In the genomic region with DNA sequence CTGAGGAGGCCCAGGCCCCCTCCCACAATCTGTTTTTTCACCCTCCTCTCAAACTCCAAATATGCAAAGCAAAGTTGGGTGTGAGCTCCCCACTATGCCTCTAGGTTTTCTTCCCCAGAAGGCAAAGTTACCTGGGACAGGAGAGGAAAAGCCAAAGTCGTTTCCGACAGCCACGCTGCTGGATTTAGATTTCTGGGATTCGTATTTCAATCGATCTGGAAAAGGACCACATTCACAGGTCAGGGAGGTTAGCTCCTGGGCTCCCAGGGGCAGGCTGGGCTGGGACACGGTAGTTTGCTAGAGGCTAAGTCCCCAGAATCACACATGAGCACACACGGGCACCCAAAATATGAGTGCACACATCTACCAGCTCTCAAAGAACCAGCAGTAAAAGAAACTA, we compare ENCODE assay signal across 21 cellular contexts. TPM values are rescaled to one million over a fixed set of nuclear protein-coding genes. Genes with fewer than 3 reads are reported as not detected.
DNase-seq lines count a peak whose midpoint lies in the region; ATAC-seq, FAIRE-seq and TF ChIP-seq lines count a peak whose summit lies in the region.
"Had no signal": no experiment of that assay in that cellular context is flagged by ENCODE, and none has a peak within 500 bp of the region (broad histone marks: within the 10 kb centered on the region; RNA-seq: fewer than 3 reads in every experiment).

No MANE protein-coding gene starts in this region.

- no TSS peak for BruUV-seq in HepG2 (replicated peaks; lab: Mats Ljungman, UMichigan)

- no peaks in the 10 kb centered on the region for H3K79me2 ChIP-seq in HepG2 (ENCODE audit: insufficient read depth, low read length)

- no peak overlapping the region for H2BK12ac ChIP-seq in mesenchymal stem cell (ENCODE audit: low read length in 2 of 2)

- POLR2A ChIA-PET in HepG2 (lab: Yijun Ruan, JAX): interaction anchor here (2.3 to 4.7 kb wide), 3 partner anchors 8 to 21 kb away, joined by 7 to 32 read pairs (median 20); partner anchors contain the start of gene MRPS23
- POLR2A ChIA-PET in CD8-positive, alpha-beta memory T cell (lab: Charles Lee): no interaction called here

- peaks cover 4 to 16% (median 6%) of the 10 kb centered on the region in 3 donors for H3K4me1 Mint-ChIP-seq in CD8-positive, alpha-beta memory T cell

- no peak for TF ChIP-seq CTCF in HepG2 (CRISPR knock-in tag; IDR thresholded peaks at IDR 0.05)
- no peak for TF ChIP-seq CTCF in right lobe of liver (IDR thresholded peaks at IDR 0.05)
- no peak for TF ChIP-seq CTCF in adrenal gland (IDR thresholded peaks at IDR 0.05)

- H3K9me3 Mint-ChIP-seq in CD8-positive, alpha-beta memory T cell: no peaks in the 10 kb centered on the region
- H3K9me3 Mint-ChIP-seq: CD8-positive, alpha-beta T cell had no signal

- H3K9ac ChIP-seq in HepG2 (ENCODE audit: insufficient read depth, low read depth, low read length): no peak overlapping the region
- no peak overlapping the region for H3K9ac ChIP-seq in mesenchymal stem cell (ENCODE audit: low read length)
- no peak overlapping the region for H3K9ac ChIP-seq in stomach smooth muscle (ENCODE audit: low read length in 2 of 2)

- intact Hi-C loops in HepG2 (cut with micrococcal nuclease; ENCODE audit: unreplicated experiment): no loop called here
- intact Hi-C loops in right lobe of liver (cut with DNase I): no loop called here
- intact Hi-C loops in adrenal gland (cut with DNase I): no loop called here

- peak overlapping the region in 1 of 2 experiments; percentile 22 for H3K18ac ChIP-seq in mesenchymal stem cell (ENCODE audit: low read depth in 1 of 2, low read length in 2 of 2)

- H4K20me1 ChIP-seq in HepG2 (ENCODE audit: insufficient read depth, low read length): no peaks in the 10 kb centered on the region

- H3K4ac ChIP-seq in mesenchymal stem cell (ENCODE audit: low read depth in 1 of 2, low read length in 2 of 2): peak overlapping the region in 1 of 2 experiments; percentile 15

- no peak for TF ChIP-seq RAD21 in HepG2 (CRISPR knock-in tag; IDR thresholded peaks at IDR 0.05)

- H3K4me2 ChIP-seq in HepG2 (ENCODE audit: low read depth, low read length): no peak overlapping the region
- H3K4me2 ChIP-seq in mesenchymal stem cell (ENCODE audit: low read length, poor library complexity, severe bottlenecking): no peak overlapping the region

- FAIRE-seq in HepG2 (lab: Jason Lieb, UNC): no peak
- FAIRE-seq: D721Med, GM12892 had no signal

- no peak overlapping the region for H3K14ac ChIP-seq in mesenchymal stem cell (ENCODE audit: low read length in 2 of 2)

- in situ Hi-C loops in HepG2 (cut with HindIII; ENCODE audit: extremely low pct_ligation_motif_present, low pct_unique_long_range_greater_than_20kb): no loop called here

- H3K79me1 ChIP-seq in mesenchymal stem cell (replicated peaks; ENCODE audit: low read length, poor library complexity, severe bottlenecking): peaks cover 20% of the 10 kb centered on the region

- H4K8ac ChIP-seq in mesenchymal stem cell (ENCODE audit: low read length): no peak overlapping the region

- no peak for DNase-seq in HepG2 (ENCODE audit: low spot score)
- no peak for DNase-seq in right lobe of liver
- DNase-seq in adrenal gland: no peak
- DNase-seq in mesenchymal stem cell: no peak
- DNase-seq in CD8-positive, alpha-beta memory T cell: no peak
- no peak for DNase-seq in NCI-H524 (lab: John Stamatoyannopoulos, UW)
- DNase-seq in COLO668 (lab: John Stamatoyannopoulos, UW; ENCODE audit: unreplicated experiment): no peak
- DNase-seq: CD8-positive, alpha-beta T cell; HCEC 1CT; KBM-7; NCI-H1105; NCI-H2081; NCI-H446 treated with DMSO at 0.1 percent for 48 hours; NCI-H748 treated with DMSO at 0.1 percent for 48 hours; NK-92 treated with Interleukin-12 subunit alpha and Interleukin-12 subunit beta, amount 100 ng/mL, for 24 hours; SHP77 treated with DMSO at 0.1 percent for 48 hours had no signal

- no peak overlapping the region for H2BK5ac ChIP-seq in mesenchymal stem cell (ENCODE audit: low read depth, low read length, poor library complexity, severe bottlenecking)

- H3K9me3 ChIP-seq in HepG2 (ENCODE audit: low read length) (no peaks in the 10 kb centered on the region), right lobe of liver (no peaks in the 10 kb centered on the region), adrenal gland (replicated peaks in 1 of 3) (no peaks in the 10 kb centered on the region), mesenchymal stem cell (ENCODE audit: control insufficient read depth, low read length) (no peaks in the 10 kb centered on the region), stomach smooth muscle (ENCODE audit: control insufficient read depth in 2 of 2, low read length in 2 of 2) (no peaks in the 10 kb centered on the region)
- H3K9me3 ChIP-seq in CD8-positive, alpha-beta memory T cell (ENCODE audit: low read length): no peaks in the 10 kb centered on the region

- H2AK5ac ChIP-seq in mesenchymal stem cell (ENCODE audit: low read length, severe bottlenecking): peak overlapping the region; percentile 69

- TF ChIP-seq POLR2A in HepG2 (IDR thresholded peaks at IDR 0.05; ENCODE audit: insufficient read depth in 1 of 2, low read depth in 2 of 2, low read length in 2 of 2): no peak
- no peak for TF ChIP-seq POLR2A in right lobe of liver (IDR thresholded peaks at IDR 0.05)
- TF ChIP-seq POLR2A in adrenal gland (IDR thresholded peaks at IDR 0.05): no peak

- H2BK120ac ChIP-seq in mesenchymal stem cell (ENCODE audit: low read depth, low read length): no peak overlapping the region

- no peak overlapping the region for H3K23ac ChIP-seq in mesenchymal stem cell (ENCODE audit: low read length in 2 of 2)

- H3K36me3 Mint-ChIP-seq in CD8-positive, alpha-beta memory T cell: no peaks in the 10 kb centered on the region
- H3K36me3 Mint-ChIP-seq: CD8-positive, alpha-beta T cell had no signal

- H3K27me3 ChIP-seq in HepG2 (ENCODE audit: control insufficient read depth in 1 of 2, insufficient read depth in 2 of 2, low read length in 2 of 2): no peaks in the 10 kb centered on the region
- no peaks in the 10 kb centered on the region for H3K27me3 ChIP-seq in right lobe of liver
- no peaks in the 10 kb centered on the region for H3K27me3 ChIP-seq in adrenal gland
- no peaks in the 10 kb centered on the region for H3K27me3 ChIP-seq in mesenchymal stem cell (ENCODE audit: control insufficient read depth in 1 of 2, insufficient read depth in 1 of 2, low read length in 2 of 2)
- no peaks in the 10 kb centered on the region for H3K27me3 ChIP-seq in stomach smooth muscle (ENCODE audit: control insufficient read depth in 1 of 2, insufficient read depth in 2 of 2, low read length in 2 of 2)
- H3K27me3 ChIP-seq in CD8-positive, alpha-beta memory T cell (ENCODE audit: insufficient read depth, low read length, poor library complexity, severe bottlenecking): peaks cover 9% of the 10 kb centered on the region

- peaks cover 22 to 41% of the 10 kb centered on the region in 2 donors for H3K27me3 Mint-ChIP-seq in CD8-positive, alpha-beta memory T cell

- 99% methylated on average over 7 of the region's 7 CpGs for WGBS in HepG2 (ENCODE audit: low lambda C conversion rate)
- 83% methylated on average over 7 of the region's 7 CpGs for WGBS in right lobe of liver (ENCODE audit: insufficient coverage, low coverage, low lambda C conversion rate, missing lambda C conversion rate)
- WGBS in adrenal gland, 4 donors: 82 to 90% (median 84%) methylated on average over 6 to 7 of the region's 7 CpGs
- WGBS in mesenchymal stem cell: 94% methylated on average over 7 of the region's 7 CpGs

- H3K4me1 ChIP-seq in HepG2 (ENCODE audit: insufficient read depth, low read length) (peaks cover 61% of the 10 kb centered on the region), right lobe of liver (no peaks in the 10 kb centered on the region), adrenal gland (replicated peaks in 1 of 2) (peaks cover 59 to 88% of the 10 kb centered on the region in 2 donors), mesenchymal stem cell (ENCODE audit: control insufficient read depth, insufficient read depth, low read depth, low read length) (peaks cover 63% of the 10 kb centered on the region), stomach smooth muscle (ENCODE audit: control insufficient read depth, insufficient read depth, low read length) (peaks cover 83% of the 10 kb centered on the region)
- peaks cover 8% of the 10 kb centered on the region for H3K4me1 ChIP-seq in CD8-positive, alpha-beta memory T cell (ENCODE audit: insufficient read depth, low read length)

- no peak for TF ChIP-seq EP300 in HepG2 (IDR thresholded peaks at IDR 0.05; ENCODE audit: low read depth in 2 of 2, low read length in 2 of 2)
- no peak for TF ChIP-seq EP300 in HepG2 (CRISPR knock-in tag; IDR thresholded peaks at IDR 0.05; ENCODE audit: borderline replicate concordance)

- H2BK15ac ChIP-seq in mesenchymal stem cell (ENCODE audit: low read depth, poor library complexity, severe bottlenecking): no peak overlapping the region

- H3K4me3 Mint-ChIP-seq in CD8-positive, alpha-beta memory T cell: no peak overlapping the region
- H3K4me3 Mint-ChIP-seq: CD8-positive, alpha-beta T cell had no signal

- H3K27ac Mint-ChIP-seq in CD8-positive, alpha-beta memory T cell: no peak overlapping the region
- H3K27ac Mint-ChIP-seq: CD8-positive, alpha-beta T cell had no signal

- no peak overlapping the region for H3K4me3 ChIP-seq in HepG2 (replicated peaks in 1 of 3; ENCODE audit: insufficient read depth in 1 of 3, low read depth in 2 of 3, low read length in 3 of 3)
- H3K4me3 ChIP-seq in right lobe of liver: no peak overlapping the region
- H3K4me3 ChIP-seq in adrenal gland: no peak overlapping the region
- no peak overlapping the region for H3K4me3 ChIP-seq in mesenchymal stem cell (ENCODE audit: insufficient read depth in 1 of 2, low read depth in 1 of 2, low read length in 2 of 2)
- no peak overlapping the region for H3K4me3 ChIP-seq in stomach smooth muscle (ENCODE audit: low read length in 2 of 2)
- H3K4me3 ChIP-seq in CD8-positive, alpha-beta memory T cell (ENCODE audit: low read length): no peak overlapping the region

- H3K27ac ChIP-seq in HepG2 (ENCODE audit: extremely low read length, insufficient read depth, low read length): no peak overlapping the region
- no peak overlapping the region for H3K27ac ChIP-seq in right lobe of liver
- peak overlapping the region in 4 of 5 donors; percentile 58 to 89 (median 86) for H3K27ac ChIP-seq in adrenal gland
- H3K27ac ChIP-seq in mesenchymal stem cell (ENCODE audit: low read length, poor library complexity, severe bottlenecking): no peak overlapping the region
- H3K27ac ChIP-seq in stomach smooth muscle (ENCODE audit: low read length): peak overlapping the region; percentile 96
- no peak overlapping the region for H3K27ac ChIP-seq in CD8-positive, alpha-beta memory T cell (ENCODE audit: low read depth, low read length)
- H3K27ac ChIP-seq: 22Rv1 had no signal

- ATAC-seq in HepG2 (no peak), right lobe of liver (no peak)
- ATAC-seq: CD8-positive, alpha-beta T cell; SK-N-SH treated with all-trans-retinoic acid at 6 μM for 48 hours had no signal

- no peak overlapping the region for H4K91ac ChIP-seq in mesenchymal stem cell (ENCODE audit: low read length)

- peaks cover 0 to 7% of the 10 kb centered on the region in 2 experiments; a peak in 1 of 5 replicates for H3K36me3 ChIP-seq in HepG2 (replicated peaks in 1 of 2; ENCODE audit: control insufficient read depth in 1 of 2, insufficient read depth in 2 of 2, low read length in 2 of 2)
- H3K36me3 ChIP-seq in right lobe of liver: no peaks in the 10 kb centered on the region
- H3K36me3 ChIP-seq in adrenal gland (replicated peaks in 1 of 2): peaks cover 0 to 14% of the 10 kb centered on the region in 2 donors
- H3K36me3 ChIP-seq in mesenchymal stem cell (ENCODE audit: control insufficient read depth in 1 of 2, insufficient read depth in 2 of 2, low read depth in 1 of 2, low read length in 2 of 2): peaks cover 53 to 66% of the 10 kb centered on the region in 2 experiments
- H3K36me3 ChIP-seq in stomach smooth muscle (ENCODE audit: control insufficient read depth in 2 of 2, insufficient read depth in 2 of 2, low read length in 2 of 2): peaks cover 36 to 37% of the 10 kb centered on the region in 2 donors
- no peaks in the 10 kb centered on the region for H3K36me3 ChIP-seq in CD8-positive, alpha-beta memory T cell (ENCODE audit: insufficient read depth, low read length)

- CTCF ChIA-PET in HepG2 (lab: Yijun Ruan, JAX; ENCODE audit: low intra/inter-chr PET ratio, low total read pairs): no interaction called here
- CTCF ChIA-PET in CD8-positive, alpha-beta memory T cell (lab: Charles Lee): interaction anchor here (1.5 to 2.5 kb wide), 3 partner anchors 8 to 29 kb away, joined by 3 to 9 read pairs (median 3); no protein-coding TSS in a partner anchor

- no peak overlapping the region for H2AFZ ChIP-seq in HepG2 (ENCODE audit: low read length)
- no peak overlapping the region for H2AFZ ChIP-seq in mesenchymal stem cell (ENCODE audit: low read depth, low read length)

RNA-seq across cellular contexts. Expression of gene MRPS23, which starts 21.3 kb away (rescaled TPM):
- 181 and 283 TPM in 2 replicates for total RNA-seq in HepG2 (2016; rRNA removed; fragmentation: Illumina TruSeq; extraction: Trizol)
- total RNA-seq in HepG2 (2016; cell fraction: cytosol; rRNA removed; fragmentation: Illumina TruSeq; extraction: Trizol; ENCODE audit: low read depth): 33.9 and 36.7 TPM in 2 replicates
- total RNA-seq in HepG2 (2016; cell fraction: insoluble cytoplasmic fraction; rRNA removed; fragmentation: Illumina TruSeq; extraction: Trizol): 189 and 325 TPM in 2 replicates
- total RNA-seq in HepG2 (2016; cell fraction: membrane; rRNA removed; fragmentation: Illumina TruSeq; extraction: Trizol): 47.2 and 48.2 TPM in 2 replicates
- total RNA-seq in HepG2 (2016; cell fraction: nucleus; rRNA removed; fragmentation: Illumina TruSeq; extraction: Trizol): 63.9 and 73.7 TPM in 2 replicates
- polyA plus RNA-seq in HepG2 (2011; rRNA removed): 61.6 and 63.2 TPM in 2 replicates
- polyA plus RNA-seq in HepG2 (2011; cell fraction: cytosol; rRNA removed): 68.3 and 71.0 TPM in 2 replicates
- 11.6 and 14.2 TPM in 2 replicates for polyA plus RNA-seq in HepG2 (2011; cell fraction: nucleus; rRNA removed)
- 78.3 and 78.8 TPM in 2 replicates for polyA plus RNA-seq in HepG2 (2012)
- polyA plus RNA-seq in HepG2 (2016; cell fraction: cytosol; fragmentation: Illumina TruSeq; extraction: Trizol; ENCODE audit: low read depth): 26.6 and 30.8 TPM in 2 replicates
- polyA plus RNA-seq in HepG2 (2016; cell fraction: insoluble cytoplasmic fraction; fragmentation: Illumina TruSeq; extraction: Trizol; ENCODE audit: low read depth): 249 and 259 TPM in 2 replicates
- polyA plus RNA-seq in HepG2 (2016; cell fraction: membrane; fragmentation: Illumina TruSeq; extraction: Trizol; ENCODE audit: low read depth): 32.0 and 32.5 TPM in 2 replicates
- 75.9 and 84.0 TPM in 2 replicates for polyA plus RNA-seq in HepG2 (2016; cell fraction: nucleus; fragmentation: Illumina TruSeq; extraction: Trizol; ENCODE audit: insufficient read depth, low read depth)
- polyA minus RNA-seq in HepG2 (2011; rRNA and poly(A)+ RNA removed; ENCODE audit: low replicate concordance): 47.3 and 53.2 TPM in 2 replicates
- polyA minus RNA-seq in HepG2 (2011; cell fraction: cytosol; rRNA and poly(A)+ RNA removed): 28.0 and 33.9 TPM in 2 replicates
- 17.3 and 18.9 TPM in 2 replicates for polyA minus RNA-seq in HepG2 (2011; cell fraction: nucleus; rRNA and poly(A)+ RNA removed)
- total RNA-seq in right lobe of liver: 10 to 100 TPM; 13.0 to 23.0 (median 15.2) TPM
- total RNA-seq in adrenal gland: 10 to 100 TPM in 7 of 8 donors, 1 to 10 TPM in 1; 8.5 to 52.2 (median 36.6) TPM
- 10 to 100 TPM; 10.3 to 70.4 (median 10.8) TPM for polyA plus RNA-seq in adrenal gland
- 23.0 TPM for polyA plus RNA-seq in mesenchymal stem cell (2013, experiment 1 of 2)
- 21.0 TPM for polyA plus RNA-seq in mesenchymal stem cell (2013, experiment 2 of 2)
- total RNA-seq in CD8-positive, alpha-beta memory T cell: 10 to 100 TPM; 83.1 to 88.5 TPM
- 42.6 TPM for polyA plus RNA-seq in CD8-positive, alpha-beta memory T cell

Comparison
In these comparisons a context has a peak if more than half of its experiments do, and no peak if none do; other contexts are left out.
1. H3K27ac ChIP-seq: peak in adrenal gland (4 of 5) and stomach smooth muscle (single experiment); none in HepG2 (single experiment), right lobe of liver (0 of 3), mesenchymal stem cell (single experiment) and CD8-positive, alpha-beta memory T cell (single experiment).